In genomic region chr19:17932485-17933338, GRCh38 we compare ENCODE assay signal across 8 cellular contexts. TPM values are rescaled to one million over a fixed set of nuclear protein-coding genes. Genes with fewer than 3 reads are reported as not detected.
A peak's percentile ranks its signal among the peaks of the same experiment; 100 is the strongest.
DNase-seq lines count a peak whose midpoint lies in the region; ATAC-seq and TF ChIP-seq lines count a peak whose summit lies in the region.

A gene with protein sequence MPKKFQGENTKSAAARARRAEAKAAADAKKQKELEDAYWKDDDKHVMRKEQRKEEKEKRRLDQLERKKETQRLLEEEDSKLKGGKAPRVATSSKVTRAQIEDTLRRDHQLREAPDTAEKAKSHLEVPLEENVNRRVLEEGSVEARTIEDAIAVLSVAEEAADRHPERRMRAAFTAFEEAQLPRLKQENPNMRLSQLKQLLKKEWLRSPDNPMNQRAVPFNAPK (plus strand): TSS chr19:17933015. CDS start chr19:17936421, 3,406 bp downstream.

- H3K4me1 Mint-ChIP-seq in activated T-helper 17 cell treated with anti-CD3 and anti-CD28 coated beads, Interleukin-2, amount 50 U/mL, for 72 hours, result peaks cover 4% of the 10 kb centered on the region
- peaks cover 13% of the 10 kb centered on the region for H3K4me1 Mint-ChIP-seq in nephron

- H3F3A ChIP-seq in GM23248 (ENCODE audit: insufficient read depth), result peaks cover 4% of the 10 kb centered on the region

- H3K4me3 ChIP-seq in GM23248, result peak within 1 kb of the TSS; percentile 80

- peaks cover 11% of the 10 kb centered on the region for H3K36me3 Mint-ChIP-seq in activated T-helper 17 cell treated with anti-CD3 and anti-CD28 coated beads, Interleukin-2, amount 50 U/mL, for 72 hours (ENCODE audit: low read depth)
- no peaks in the 10 kb centered on the region for H3K36me3 Mint-ChIP-seq in nephron (ENCODE audit: low read depth)

- peak; percentile 86 to 90 (median 87) for TF ChIP-seq CTCF in nephron (IDR thresholded peaks at IDR 0.05; ENCODE audit: unreplicated experiment in 3 of 3)

- ATAC-seq in activated T-helper 17 cell treated with anti-CD3 and anti-CD28 coated beads, Interleukin-2, amount 50 U/mL, for 72 hours (replicated peaks), result peak; percentile 96
- ATAC-seq in stimulated activated naive CD8-positive, alpha-beta T cell treated with anti-CD3 and anti-CD28 coated beads, Interleukin-15, Interleukin-2, amounts not matched to agents 100 U/mL and 50 U/mL, for 24 hours, result peak; percentile 96

- no peaks in the 10 kb centered on the region for H3K9me3 ChIP-seq in GM23248 (ENCODE audit: low read depth)

- no peaks in the 10 kb centered on the region for H3K9me3 Mint-ChIP-seq in activated T-helper 17 cell treated with anti-CD3 and anti-CD28 coated beads, Interleukin-2, amount 50 U/mL, for 72 hours
- no peaks in the 10 kb centered on the region for H3K9me3 Mint-ChIP-seq in nephron

- H3K9ac ChIP-seq in GM23248, result peak within 1 kb of the TSS; percentile 90

- peaks cover under 1% of the 10 kb centered on the region; the same call in 1 of the 2 replicates for H3K4me1 ChIP-seq in GM23248 (ENCODE audit: insufficient read depth)

- peak within 1 kb of the TSS; percentile 77 for H3K4me2 ChIP-seq in GM23248 (ENCODE audit: unreplicated experiment)

- DNase-seq in ELR (ENCODE audit: low read depth) (peak; percentile 92), GM23248 (peak; percentile 96), Kasumi-1 (lab: John Stamatoyannopoulos, UW) (peak; percentile 94 to 95), RPMI7951 (ENCODE audit: low read depth) (peak; percentile 86), fibroblast of peridontal ligament (ENCODE audit: extremely low read depth) (peak; percentile 91)
- DNase-seq in stimulated activated naive CD8-positive, alpha-beta T cell treated with anti-CD3 and anti-CD28 coated beads, Interleukin-15, Interleukin-2, amounts not matched to agents 100 U/mL and 50 U/mL, for 24 hours, result peak; percentile 94

- H3K27me3 ChIP-seq in GM23248 (replicated peaks; ENCODE audit: insufficient read depth), result no peaks in the 10 kb centered on the region

- peak within 1 kb of the TSS; percentile 89 for H2AFZ ChIP-seq in GM23248

- H3K27me3 Mint-ChIP-seq in activated T-helper 17 cell treated with anti-CD3 and anti-CD28 coated beads, Interleukin-2, amount 50 U/mL, for 72 hours, result no peaks in the 10 kb centered on the region
- H3K27me3 Mint-ChIP-seq in nephron (ENCODE audit: low read depth), result no peaks in the 10 kb centered on the region

- H3K27ac ChIP-seq in GM23248, result peak within 1 kb of the TSS; percentile 77

- no peaks in the 10 kb centered on the region for H3K9me2 ChIP-seq in GM23248 (ENCODE audit: insufficient read depth)

- peak within 1 kb of the TSS; percentile 98 for H3K27ac Mint-ChIP-seq in activated T-helper 17 cell treated with anti-CD3 and anti-CD28 coated beads, Interleukin-2, amount 50 U/mL, for 72 hours
- H3K27ac Mint-ChIP-seq in nephron, result peak within 1 kb of the TSS; percentile 97 to 99 (median 98)

- 0 to 1% methylated on average over 58 to 64 of the region's 64 CpGs for WGBS in GM23248 (ENCODE audit: low coverage in 1 of 2, low lambda C conversion rate in 2 of 2, missing lambda C conversion rate in 2 of 2), 2 experiments

- H3K79me2 ChIP-seq in GM23248 (ENCODE audit: insufficient read depth), result peaks cover 22% of the 10 kb centered on the region

- peak within 1 kb of the TSS; percentile 92 for H3K4me3 Mint-ChIP-seq in activated T-helper 17 cell treated with anti-CD3 and anti-CD28 coated beads, Interleukin-2, amount 50 U/mL, for 72 hours
- peak within 1 kb of the TSS; percentile 90 to 96 (median 95) for H3K4me3 Mint-ChIP-seq in nephron

- in situ Hi-C loops in GM23248 (cut with MboI), result no loop called here

- H3K36me3 ChIP-seq in GM23248 (ENCODE audit: low read depth), result no peaks in the 10 kb centered on the region

- no peaks in the 10 kb centered on the region for H4K20me1 ChIP-seq in GM23248 (ENCODE audit: insufficient read depth)

RNA-seq across cellular contexts. Expression of the gene that starts here (rescaled TPM):
- total RNA-seq in GM23248 (2014; rRNA removed; shearing (Covaris generic)), result 14.4 and 29.6 TPM in 2 replicates
- 125 and 130 TPM in 2 replicates for polyA plus RNA-seq in GM23248 (2016; fragmentation: Nextera tagmentation; extraction: Ambion mirVana)
- total RNA-seq in RPMI7951 (2014; rRNA removed; shearing (Covaris generic)), result 54.3 and 56.7 TPM in 2 replicates
- 10 to 100 TPM; 52.4 to 90.5 TPM for total RNA-seq in activated T-helper 17 cell treated with anti-CD3 and anti-CD28 coated beads, Interleukin-2, amount 50 U/mL, for 72 hours

Comparison
In these comparisons a context has a peak if more than half of its experiments do, and no peak if none do; other contexts are left out.
1. Peak in every context shown above with its lines: DNase-seq, ATAC-seq, H3K4me3 ChIP-seq and H3K27ac ChIP-seq.